In genomic region chr16:27867122-27868110, GRCh38 we compare ENCODE assay signal across 8 cellular contexts.
DNase-seq lines count a peak whose midpoint lies in the region; ATAC-seq and TF ChIP-seq lines count a peak whose summit lies in the region.

No MANE protein-coding gene starts in this region.

- H3K27me3 ChIP-seq in DND-41 (ENCODE audit: insufficient read depth, low read length, poor library complexity) = no peaks in the 10 kb centered on the region
- H3K27me3 ChIP-seq in SU-DHL-6 (ENCODE audit: low read length) = no peaks in the 10 kb centered on the region
- H3K27me3 ChIP-seq in suprapubic skin = no peaks in the 10 kb centered on the region

- peak; percentile 64 for DNase-seq in DND-41
- peak; percentile 1 for DNase-seq in KG1 (lab: John Stamatoyannopoulos, UW)
- DNase-seq in amniotic epithelial cell (ENCODE audit: low read depth) = peak; percentile 59
- DNase-seq in iPS-NIHi11 (ENCODE audit: low spot score) = peak; percentile 99
- DNase-seq in stimulated activated CD4-positive, alpha-beta T cell treated with anti-CD3 and anti-CD28 coated beads, Interleukin-2, amount 100 ng/mL, for 24 hours = peak; percentile 45 to 82
- DNase-seq in suprapubic skin (ENCODE audit: low spot score in 2 of 2) = no peak

- H3K4me2 ChIP-seq in DND-41 (ENCODE audit: insufficient read depth, low read length) (no peak overlapping the region), SU-DHL-6 (ENCODE audit: low read depth, low read length, poor library complexity, severe bottlenecking) (no peak overlapping the region)

- no peaks in the 10 kb centered on the region for H3K36me3 ChIP-seq in DND-41 (ENCODE audit: insufficient read depth, low read length)
- H3K36me3 ChIP-seq in SU-DHL-6 (ENCODE audit: low read length) = no peaks in the 10 kb centered on the region
- no peaks in the 10 kb centered on the region for H3K36me3 ChIP-seq in suprapubic skin

- H4K20me1 ChIP-seq in DND-41 (ENCODE audit: insufficient read depth, low read length) (no peaks in the 10 kb centered on the region), SU-DHL-6 (ENCODE audit: low read depth, low read length) (no peaks in the 10 kb centered on the region)

- H3K4me3 ChIP-seq in DND-41 (ENCODE audit: low read depth in 1 of 2, low read length in 2 of 2) (no peak overlapping the region), SU-DHL-6 (ENCODE audit: insufficient read depth, low read length, poor library complexity, severe bottlenecking) (no peak overlapping the region), suprapubic skin (no peak overlapping the region)

- no peak for TF ChIP-seq EP300 in suprapubic skin (IDR thresholded peaks at IDR 0.05)

- H3K79me2 ChIP-seq in DND-41 (ENCODE audit: insufficient read depth, low read length) (no peaks in the 10 kb centered on the region), SU-DHL-6 (ENCODE audit: insufficient read depth, low read length) (no peaks in the 10 kb centered on the region)

- no peak for TF ChIP-seq POLR2A in suprapubic skin (IDR thresholded peaks at IDR 0.05)

- H2AFZ ChIP-seq in DND-41 (ENCODE audit: low read depth, low read length) (no peak overlapping the region), SU-DHL-6 (ENCODE audit: low read depth, low read length, severe bottlenecking) (no peak overlapping the region)

- no peaks in the 10 kb centered on the region for H3F3A ChIP-seq in SU-DHL-6 (ENCODE audit: insufficient read depth)

- no peaks in the 10 kb centered on the region for H3K9me2 ChIP-seq in SU-DHL-6 (replicated peaks; ENCODE audit: insufficient read depth, low read length)

- H3K9me3 ChIP-seq in DND-41 (ENCODE audit: insufficient read depth, low read length, severe bottlenecking) (peaks cover 10% of the 10 kb centered on the region), SU-DHL-6 (ENCODE audit: insufficient read depth, low read length) (no peaks in the 10 kb centered on the region), suprapubic skin (peaks cover 19% of the 10 kb centered on the region)

- H3K9ac ChIP-seq in DND-41 (ENCODE audit: low read depth, low read length) = no peak overlapping the region
- H3K9ac ChIP-seq in SU-DHL-6 (ENCODE audit: low read length) = no peak overlapping the region

- H3K4me1 ChIP-seq in DND-41 (ENCODE audit: insufficient read depth, low read length) (no peaks in the 10 kb centered on the region), suprapubic skin (no peaks in the 10 kb centered on the region)

- ATAC-seq in DND-41 (ENCODE audit: insufficient read depth, low read depth) (peak; percentile 79), HG02840 (IDR thresholded peaks at IDR 0.05; ENCODE audit: low FRiP score, unreplicated experiment) (no peak)

- WGBS in suprapubic skin = 38% methylated on average over 18 of the region's 19 CpGs

- TF ChIP-seq CTCF in DND-41 (IDR thresholded peaks at IDR 0.05; ENCODE audit: borderline replicate concordance, extremely low read depth, low read length, poor library complexity, severe bottlenecking) = peak; percentile 61
- peak; percentile 75 for TF ChIP-seq CTCF in SU-DHL-6 (IDR thresholded peaks at IDR 0.05; ENCODE audit: insufficient read depth, low read length, poor library complexity, severe bottlenecking)
- peak in 1 of 2 donors; percentile 35 for TF ChIP-seq CTCF in suprapubic skin (IDR thresholded peaks at IDR 0.05)

- no peak overlapping the region for H3K27ac ChIP-seq in DND-41 (ENCODE audit: low read length)
- H3K27ac ChIP-seq in SU-DHL-6 (ENCODE audit: low read depth, low read length) = no peak overlapping the region
- H3K27ac ChIP-seq in suprapubic skin = no peak overlapping the region

Comparison
In these comparisons a context has a peak if more than half of its experiments do, and no peak if none do; other contexts are left out.
1. DNase-seq: peak in DND-41 (single experiment), KG1 (single experiment), amniotic epithelial cell (single experiment), iPS-NIHi11 (single experiment) and stimulated activated CD4-positive, alpha-beta T cell treated with anti-CD3 and anti-CD28 coated beads, Interleukin-2, amount 100 ng/mL, for 24 hours (2 of 2); none in suprapubic skin (0 of 2).